In genomic region chr7:143543288-143544038, GRCh38 we compare ENCODE assay signal across 3 cellular contexts. TPM values are rescaled to one million over a fixed set of nuclear protein-coding genes. Genes with fewer than 3 reads are reported as not detected.
"Had no signal": no experiment of that assay in that cellular context is flagged by ENCODE, and none has a peak within 500 bp of the region (broad histone marks: within the 10 kb centered on the region; RNA-seq: fewer than 3 reads in every experiment).

No MANE protein-coding gene starts in this region.

RNA-seq across cellular contexts. Expression of gene CTAGE15, which starts 28.1 kb away (rescaled TPM):
- total RNA-seq: HepG2, HT1080, IMR-90 had no signal
- polyA plus RNA-seq: HepG2, IMR-90 had no signal
